Comparison of ENCODE assay signal across 1 cellular context in genomic region chr15:61655881-61656280, GRCh38.
TF ChIP-seq lines count a peak whose summit lies in the region.

No MANE protein-coding gene starts in this region.

TF ChIP-seq in GM23338, 12 proteins besides CTCF, POLR2A, EP300 and RAD21 (continued from another document):
- TF ChIP-seq REST (IDR thresholded peaks at IDR 0.05; ENCODE audit: unreplicated experiment): no peak
- TF ChIP-seq JUNB (IDR thresholded peaks at IDR 0.05; ENCODE audit: unreplicated experiment): no peak
- no peak for TF ChIP-seq EZH2 (IDR thresholded peaks at IDR 0.05; ENCODE audit: low read depth, unreplicated experiment)
- no peak for TF ChIP-seq ZNF114 (CRISPR knock-in tag; IDR thresholded peaks at IDR 0.05)
- no peak for TF ChIP-seq POLR2AphosphoS5 (IDR thresholded peaks at IDR 0.05; ENCODE audit: low read depth)
- no peak for TF ChIP-seq NANOG (IDR thresholded peaks at IDR 0.05; ENCODE audit: borderline replicate concordance)
- no peak for TF ChIP-seq STAT1 (IDR thresholded peaks at IDR 0.05; ENCODE audit: unreplicated experiment)
- TF ChIP-seq EZH2phosphoT487 (IDR thresholded peaks at IDR 0.05; ENCODE audit: unreplicated experiment): no peak
- no peak for TF ChIP-seq ZNF462 (CRISPR knock-in tag; IDR thresholded peaks at IDR 0.05)
TF ChIP-seq in GM23338: peak in this region for 0.
